Comparison of ENCODE assay signal across 17 cellular contexts in genomic region chr10:132616995-132617780, GRCh38.
A peak's percentile ranks its signal among the peaks of the same experiment; 100 is the strongest.
DNase-seq lines count a peak whose midpoint lies in the region; ATAC-seq and TF ChIP-seq lines count a peak whose summit lies in the region.
"Had no signal": no experiment of that assay in that cellular context is flagged by ENCODE, and none has a peak within 500 bp of the region (broad histone marks: within the 10 kb centered on the region; RNA-seq: fewer than 3 reads in every experiment).

No MANE protein-coding gene starts in this region.

- peaks cover 14% of the 10 kb centered on the region for H3K36me3 Mint-ChIP-seq in central memory CD8-positive, alpha-beta T cell (ENCODE audit: insufficient read depth)

- no peaks in the 10 kb centered on the region for H3K27me3 Mint-ChIP-seq in central memory CD8-positive, alpha-beta T cell
- H3K27me3 Mint-ChIP-seq: naive B cell had no signal

- peak overlapping the region; percentile 89 for H3K27ac Mint-ChIP-seq in central memory CD8-positive, alpha-beta T cell (ENCODE audit: low read depth)

- TF ChIP-seq POLR2A in testis (IDR thresholded peaks at IDR 0.05): no peak

- H3K36me3 ChIP-seq in aorta (ENCODE audit: control insufficient read depth in 1 of 2, insufficient read depth in 2 of 2, low read length in 1 of 2) (no peaks in the 10 kb centered on the region), testis (ENCODE audit: low read depth, missing control alignments) (no peaks in the 10 kb centered on the region)
- H3K36me3 ChIP-seq: prostate gland, SJSA1, thoracic aorta had no signal

- H3K9me3 ChIP-seq in aorta (ENCODE audit: control insufficient read depth, low read length) (peaks cover 2% of the 10 kb centered on the region), testis (no peaks in the 10 kb centered on the region)
- H3K9me3 ChIP-seq: prostate gland had no signal

- H3K27ac ChIP-seq in aorta (ENCODE audit: low read depth in 1 of 2, low read length in 2 of 2) (no peak overlapping the region), testis (no peak overlapping the region)
- H3K27ac ChIP-seq: prostate gland, SJSA1, thoracic aorta had no signal

- no peak for TF ChIP-seq CTCF in testis (IDR thresholded peaks at IDR 0.05)

- ATAC-seq in left cardiac atrium (no peak), aorta (ENCODE audit: low FRiP score) (peak; percentile 33), GM18867 (IDR thresholded peaks at IDR 0.05; ENCODE audit: unreplicated experiment) (no peak)
- no peak for ATAC-seq in central memory CD8-positive, alpha-beta T cell (replicated peaks; ENCODE audit: extremely low read depth, poor library complexity, severe bottlenecking)

- H3K9me3 Mint-ChIP-seq in central memory CD8-positive, alpha-beta T cell: peaks cover 7% of the 10 kb centered on the region

- H3K27me3 ChIP-seq in aorta (ENCODE audit: control insufficient read depth in 1 of 2, insufficient read depth in 2 of 2, low read length in 1 of 2) (no peaks in the 10 kb centered on the region), testis (no peaks in the 10 kb centered on the region)
- H3K27me3 ChIP-seq: SJSA1 had no signal

- H3K4me3 Mint-ChIP-seq in central memory CD8-positive, alpha-beta T cell: no peak overlapping the region

- 90 to 93% methylated on average over 19 to 20 of the region's 20 CpGs for WGBS in aorta, 2 donors
- 92 to 95% methylated on average over 11 to 20 of the region's 20 CpGs for WGBS in testis, 2 donors

- intact Hi-C loops in cardiac septum (cut with DNase I): no loop called here
- intact Hi-C loops in left cardiac atrium (cut with DNase I): no loop called here
- intact Hi-C loops in aorta (cut with DNase I): no loop called here
- intact Hi-C loops in testis (cut with DNase I; ENCODE audit: low total_unique reads): no loop called here

- H3K4me3 ChIP-seq in aorta (ENCODE audit: low read length in 2 of 2) (no peak overlapping the region), testis (no peak overlapping the region)
- H3K4me3 ChIP-seq: prostate gland, SJSA1, thoracic aorta had no signal

- DNase-seq in cardiac septum (ENCODE audit: low spot score) (peak; percentile 72), left cardiac atrium (no peak), myocyte (ENCODE audit: low read depth) (peak; percentile 36), aorta (peak in 1 of 2 donors; percentile 73), testis (no peak)
- no peak for DNase-seq in central memory CD8-positive, alpha-beta T cell (ENCODE audit: low spot score in 2 of 2)
- DNase-seq: activated CD4-positive, CD25-positive, alpha-beta regulatory T cell; anterior cingulate cortex; naive B cell; NCI-H1436; NCI-H2171 treated with DMSO at 0.1 percent for 48 hours; NCI-H774; small intestine had no signal

- H3K4me1 Mint-ChIP-seq in central memory CD8-positive, alpha-beta T cell: peaks cover 17% of the 10 kb centered on the region

- H3K4me1 ChIP-seq in aorta (ENCODE audit: control insufficient read depth in 1 of 2, insufficient read depth in 2 of 2, low read length in 2 of 2): no peaks in the 10 kb centered on the region
- no peaks in the 10 kb centered on the region for H3K4me1 ChIP-seq in testis
- H3K4me1 ChIP-seq: SJSA1 had no signal

Comparison
In these comparisons a context has a peak if more than half of its experiments do, and no peak if none do; other contexts are left out.
1. DNase-seq: peak in cardiac septum (single experiment) and myocyte (single experiment); none in left cardiac atrium (single experiment), central memory CD8-positive, alpha-beta T cell (0 of 2) and testis (single experiment).